1 cellular context compared by ENCODE assay signal in the genomic region with DNA sequence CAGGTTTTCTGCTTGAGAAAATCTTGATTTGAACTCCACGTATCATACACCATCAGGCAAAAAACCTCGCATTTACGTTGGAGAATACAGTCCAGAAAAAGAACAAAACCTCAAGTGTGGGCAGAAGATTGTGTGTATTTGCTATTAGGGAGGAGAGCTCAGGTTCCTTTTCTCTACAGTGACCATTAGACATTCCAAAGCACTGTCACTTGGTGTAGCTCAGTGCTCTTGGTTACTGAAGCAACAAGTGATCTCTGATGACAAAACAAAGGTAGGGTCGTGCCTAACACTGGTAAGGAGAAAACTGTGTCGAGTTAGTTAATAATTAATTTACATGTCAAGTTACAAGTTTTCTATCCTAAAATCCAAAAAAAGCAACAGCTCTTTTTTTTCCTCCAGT.
TF ChIP-seq lines count a peak whose summit lies in the region.

No MANE protein-coding gene starts in this region.

TF ChIP-seq in GM23338, 12 proteins besides CTCF, POLR2A, EP300 and RAD21:
- TF ChIP-seq, protein P1, sequence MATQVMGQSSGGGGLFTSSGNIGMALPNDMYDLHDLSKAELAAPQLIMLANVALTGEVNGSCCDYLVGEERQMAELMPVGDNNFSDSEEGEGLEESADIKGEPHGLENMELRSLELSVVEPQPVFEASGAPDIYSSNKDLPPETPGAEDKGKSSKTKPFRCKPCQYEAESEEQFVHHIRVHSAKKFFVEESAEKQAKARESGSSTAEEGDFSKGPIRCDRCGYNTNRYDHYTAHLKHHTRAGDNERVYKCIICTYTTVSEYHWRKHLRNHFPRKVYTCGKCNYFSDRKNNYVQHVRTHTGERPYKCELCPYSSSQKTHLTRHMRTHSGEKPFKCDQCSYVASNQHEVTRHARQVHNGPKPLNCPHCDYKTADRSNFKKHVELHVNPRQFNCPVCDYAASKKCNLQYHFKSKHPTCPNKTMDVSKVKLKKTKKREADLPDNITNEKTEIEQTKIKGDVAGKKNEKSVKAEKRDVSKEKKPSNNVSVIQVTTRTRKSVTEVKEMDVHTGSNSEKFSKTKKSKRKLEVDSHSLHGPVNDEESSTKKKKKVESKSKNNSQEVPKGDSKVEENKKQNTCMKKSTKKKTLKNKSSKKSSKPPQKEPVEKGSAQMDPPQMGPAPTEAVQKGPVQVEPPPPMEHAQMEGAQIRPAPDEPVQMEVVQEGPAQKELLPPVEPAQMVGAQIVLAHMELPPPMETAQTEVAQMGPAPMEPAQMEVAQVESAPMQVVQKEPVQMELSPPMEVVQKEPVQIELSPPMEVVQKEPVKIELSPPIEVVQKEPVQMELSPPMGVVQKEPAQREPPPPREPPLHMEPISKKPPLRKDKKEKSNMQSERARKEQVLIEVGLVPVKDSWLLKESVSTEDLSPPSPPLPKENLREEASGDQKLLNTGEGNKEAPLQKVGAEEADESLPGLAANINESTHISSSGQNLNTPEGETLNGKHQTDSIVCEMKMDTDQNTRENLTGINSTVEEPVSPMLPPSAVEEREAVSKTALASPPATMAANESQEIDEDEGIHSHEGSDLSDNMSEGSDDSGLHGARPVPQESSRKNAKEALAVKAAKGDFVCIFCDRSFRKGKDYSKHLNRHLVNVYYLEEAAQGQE (IDR thresholded peaks at IDR 0.05; ENCODE audit: unreplicated experiment): no peak
- TF ChIP-seq, protein P2, sequence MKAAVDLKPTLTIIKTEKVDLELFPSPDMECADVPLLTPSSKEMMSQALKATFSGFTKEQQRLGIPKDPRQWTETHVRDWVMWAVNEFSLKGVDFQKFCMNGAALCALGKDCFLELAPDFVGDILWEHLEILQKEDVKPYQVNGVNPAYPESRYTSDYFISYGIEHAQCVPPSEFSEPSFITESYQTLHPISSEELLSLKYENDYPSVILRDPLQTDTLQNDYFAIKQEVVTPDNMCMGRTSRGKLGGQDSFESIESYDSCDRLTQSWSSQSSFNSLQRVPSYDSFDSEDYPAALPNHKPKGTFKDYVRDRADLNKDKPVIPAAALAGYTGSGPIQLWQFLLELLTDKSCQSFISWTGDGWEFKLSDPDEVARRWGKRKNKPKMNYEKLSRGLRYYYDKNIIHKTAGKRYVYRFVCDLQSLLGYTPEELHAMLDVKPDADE (IDR thresholded peaks at IDR 0.05): no peak
- TF ChIP-seq NANOG (IDR thresholded peaks at IDR 0.05; ENCODE audit: borderline replicate concordance) (no peak), ZNF114 (CRISPR knock-in tag; IDR thresholded peaks at IDR 0.05) (no peak), EZH2phosphoT487 (IDR thresholded peaks at IDR 0.05; ENCODE audit: unreplicated experiment) (no peak), EZH2 (IDR thresholded peaks at IDR 0.05; ENCODE audit: low read depth, unreplicated experiment) (no peak), ZNF331 (CRISPR knock-in tag; IDR thresholded peaks at IDR 0.05; ENCODE audit: low read depth) (no peak)
